Comparison of ENCODE assay signal across 1 cellular context in the genomic region with DNA sequence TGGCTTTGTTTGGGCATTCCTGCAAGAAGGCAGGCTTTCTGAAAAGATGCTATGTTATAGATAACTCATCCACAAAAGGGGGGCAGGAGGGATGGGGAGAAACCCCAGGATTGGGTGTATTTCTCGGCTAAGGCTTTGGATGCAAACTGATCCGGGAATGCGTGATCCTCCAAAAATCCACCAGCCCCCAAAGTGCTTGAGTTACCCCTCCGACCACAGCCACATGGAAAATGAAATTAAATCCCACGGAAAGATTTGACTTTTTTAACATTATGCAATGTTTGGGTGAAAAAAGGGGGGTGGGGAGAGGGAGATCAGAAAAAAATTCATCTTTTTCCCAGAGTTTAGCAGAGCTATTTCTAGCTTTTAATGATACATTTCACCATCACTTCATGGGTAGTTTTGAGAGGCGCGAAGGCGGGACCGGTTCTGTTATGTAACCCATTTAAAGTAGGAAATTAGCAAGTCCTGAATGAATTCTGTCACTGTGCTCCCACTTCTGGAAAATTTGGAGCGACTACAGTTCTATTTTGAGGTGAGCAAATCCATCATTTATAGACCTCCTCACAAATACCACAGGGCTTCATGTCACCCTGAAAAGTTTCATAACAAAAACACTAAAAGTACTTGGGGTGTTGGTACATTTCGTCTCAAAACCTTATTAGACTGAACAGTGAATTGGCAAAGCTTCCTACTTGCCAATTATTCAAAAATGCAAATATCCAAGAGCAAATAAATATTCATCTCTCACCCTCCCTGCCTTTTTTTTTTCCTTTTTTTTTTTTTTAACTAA.
TF ChIP-seq lines count a peak whose summit lies in the region.

No MANE protein-coding gene starts in this region.

TF ChIP-seq in endothelial cell of umbilical vein, 7 proteins besides CTCF, POLR2A, EP300 and RAD21 (continued from another document):
- TF ChIP-seq, protein P1, sequence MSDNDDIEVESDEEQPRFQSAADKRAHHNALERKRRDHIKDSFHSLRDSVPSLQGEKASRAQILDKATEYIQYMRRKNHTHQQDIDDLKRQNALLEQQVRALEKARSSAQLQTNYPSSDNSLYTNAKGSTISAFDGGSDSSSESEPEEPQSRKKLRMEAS (IDR thresholded peaks at IDR 0.05; ENCODE audit: insufficient read depth, insufficient read length) = no peak
